25 cellular contexts compared by ENCODE assay signal in the genomic region with DNA sequence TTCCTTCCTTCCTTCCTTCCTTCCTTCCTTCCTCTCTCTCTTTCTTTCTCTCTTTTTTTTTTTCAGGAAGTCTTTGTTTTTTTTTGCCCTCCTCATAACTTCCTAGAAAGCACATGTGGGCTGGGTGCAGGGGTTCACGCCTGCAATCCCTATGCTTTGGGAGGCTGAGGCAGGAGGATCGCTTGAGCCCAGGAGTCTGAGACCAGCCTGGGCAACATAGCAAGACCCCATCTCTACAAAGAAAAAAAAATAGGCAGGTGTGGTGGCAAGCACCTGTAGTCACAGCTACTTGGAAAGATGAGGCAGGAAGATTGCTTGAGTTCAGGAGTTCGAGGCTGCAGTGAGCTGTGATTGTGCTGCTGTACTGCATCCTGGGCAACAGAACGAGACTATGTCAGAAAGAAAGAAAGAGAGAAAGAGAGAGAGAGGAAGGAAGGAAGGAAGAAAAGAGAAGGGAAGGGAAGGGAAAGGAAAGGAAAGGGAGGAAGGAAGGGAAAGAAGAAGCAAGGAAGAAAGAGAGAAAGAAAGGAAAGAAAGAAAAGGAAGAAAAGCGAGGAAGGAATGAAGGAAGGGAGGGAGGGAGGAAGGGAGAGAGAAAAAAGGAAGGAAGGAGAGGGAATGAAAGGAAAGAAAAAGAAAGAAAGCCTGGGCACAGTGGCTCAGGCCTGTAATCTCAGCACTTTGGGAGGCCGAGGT. TPM values are rescaled to one million over a fixed set of nuclear protein-coding genes. Genes with fewer than 3 reads are reported as not detected.
A peak's percentile ranks its signal among the peaks of the same experiment; 100 is the strongest.
DNase-seq lines count a peak whose midpoint lies in the region; ATAC-seq, FAIRE-seq and TF ChIP-seq lines count a peak whose summit lies in the region.
"Had no signal": no experiment of that assay in that cellular context is flagged by ENCODE, and none has a peak within 500 bp of the region (broad histone marks: within the 10 kb centered on the region; RNA-seq: fewer than 3 reads in every experiment).

No MANE protein-coding gene starts in this region.

- CTCF ChIA-PET in HEK293 (lab: Yijun Ruan, JAX), result interaction anchor here (0.6 kb wide), 1 partner anchor 1109 kb away, joined by 3 read pairs; no protein-coding TSS in a partner anchor
- CTCF ChIA-PET in HepG2 (lab: Yijun Ruan, JAX; ENCODE audit: low intra/inter-chr PET ratio, low total read pairs), result no interaction called here
- CTCF ChIA-PET in GM10248 (lab: Yijun Ruan, JAX), result no interaction called here

- H3K4me3 ChIP-seq in HEK293 (ENCODE audit: low read depth, low read length) (no peak overlapping the region), HepG2 (replicated peaks in 1 of 3; ENCODE audit: insufficient read depth in 1 of 3, low read depth in 2 of 3, low read length in 3 of 3) (no peak overlapping the region), tibial artery (no peak overlapping the region), transverse colon (no peak overlapping the region)
- H3K4me3 ChIP-seq: BLaER1 treated with 17β-estradiol and CSF1 and Interleukin-3, amounts not matched to agents 10 nM and 100 nM; GM12878 had no signal

- no peaks in the 10 kb centered on the region for H3K36me3 ChIP-seq in HEK293 (ENCODE audit: control insufficient read depth in 2 of 2, insufficient read depth in 1 of 2, low read length in 2 of 2)
- no peaks in the 10 kb centered on the region for H3K36me3 ChIP-seq in HepG2 (replicated peaks in 1 of 2; ENCODE audit: control insufficient read depth in 1 of 2, insufficient read depth in 2 of 2, low read length in 2 of 2)
- no peaks in the 10 kb centered on the region for H3K36me3 ChIP-seq in tibial artery
- no peaks in the 10 kb centered on the region for H3K36me3 ChIP-seq in transverse colon
- H3K36me3 ChIP-seq: BLaER1 treated with 17β-estradiol and CSF1 and Interleukin-3, amounts not matched to agents 10 nM and 100 nM had no signal

- H4K20me1 ChIP-seq in HepG2 (ENCODE audit: insufficient read depth, low read length), result no peaks in the 10 kb centered on the region
- H4K20me1 ChIP-seq: BLaER1 treated with 17β-estradiol and CSF1 and Interleukin-3, amounts not matched to agents 10 nM and 100 nM had no signal

- TF ChIP-seq CTCF in HEK293 (tag by site-specific recombination; IDR thresholded peaks at IDR 0.05) (no peak), HepG2 (CRISPR knock-in tag; IDR thresholded peaks at IDR 0.05) (no peak), progenitor cell of endocrine pancreas (IDR thresholded peaks at IDR 0.05; ENCODE audit: unreplicated experiment) (no peak), tibial artery (IDR thresholded peaks at IDR 0.05) (no peak), transverse colon (IDR thresholded peaks at IDR 0.05) (no peak), GM10248 (IDR thresholded peaks at IDR 0.05; ENCODE audit: control extremely low read depth, extremely low read depth, low read depth, missing control alignments) (no peak)

- BruUV-seq in HepG2 (replicated peaks; lab: Mats Ljungman, UMichigan), result no TSS peak

- POLR2A ChIA-PET in HEK293 (lab: Yijun Ruan, JAX), result interaction anchor here (1.4 kb wide), 1 partner anchor 13 kb away, joined by 3 read pairs; the partner anchor contains the start of gene BAIAP2L1
- POLR2A ChIA-PET in HepG2 (lab: Yijun Ruan, JAX), result no interaction called here
- POLR2A ChIA-PET in GM10248 (lab: Yijun Ruan, JAX), result no interaction called here

- H3K79me2 ChIP-seq in HepG2 (ENCODE audit: insufficient read depth, low read length), result no peaks in the 10 kb centered on the region

- no peak overlapping the region for H3K4me2 ChIP-seq in HepG2 (ENCODE audit: low read depth, low read length)

- in situ Hi-C loops in HepG2 (cut with HindIII; ENCODE audit: extremely low pct_ligation_motif_present, low pct_unique_long_range_greater_than_20kb), result no loop called here
- in situ Hi-C loops in transverse colon (cut with MboI; ENCODE audit: low pct_ligation_motif_present in 1 of 4, low pct_unique_long_range_greater_than_20kb in 1 of 4, low sequenced_read_pairs in 3 of 4), result loop anchor here in 2 of 4 donors (25.0 kb wide), 1 partner anchor 127 kb away; the partner anchor contains the start of gene BRI3 (in 2 of the 2)

- H3K27ac ChIP-seq in HEK293 (ENCODE audit: extremely low read depth, low read depth, low read length) (no peak overlapping the region), HepG2 (ENCODE audit: extremely low read length, insufficient read depth, low read length) (no peak overlapping the region), tibial artery (no peak overlapping the region), transverse colon (no peak overlapping the region)
- H3K27ac ChIP-seq: BLaER1 treated with 17β-estradiol and CSF1 and Interleukin-3, amounts not matched to agents 10 nM and 100 nM; C4-2B had no signal

- TF ChIP-seq POLR2A in HepG2 (IDR thresholded peaks at IDR 0.05; ENCODE audit: insufficient read depth in 1 of 2, low read depth in 2 of 2, low read length in 2 of 2) (no peak), transverse colon (IDR thresholded peaks at IDR 0.05) (no peak)

- intact Hi-C loops in HepG2 (cut with micrococcal nuclease; ENCODE audit: unreplicated experiment) (no loop called here), tibial artery (cut with DNase I; ENCODE audit: low total_unique reads) (no loop called here), transverse colon (cut with DNase I; ENCODE audit: low total_unique reads) (no loop called here)

- no peak for FAIRE-seq in HepG2 (lab: Jason Lieb, UNC)
- FAIRE-seq: A204.1, D721Med, G401.6, GM12878, GM12892, GM18507 had no signal

- H3K27ac Mint-ChIP-seq in activated T-helper 17 cell treated with anti-CD3 and anti-CD28 coated beads, Interleukin-2, amount 50 U/mL, for 72 hours, result peak overlapping the region; percentile 25
- peak overlapping the region; percentile 22 for H3K27ac Mint-ChIP-seq in progenitor cell of endocrine pancreas
- no peak overlapping the region for H3K27ac Mint-ChIP-seq in T-helper 17 cell
- H3K27ac Mint-ChIP-seq: B cell; CD4-positive, alpha-beta T cell; CD8-positive, alpha-beta T cell had no signal

- H3K4me1 ChIP-seq in HEK293 (ENCODE audit: control insufficient read depth, insufficient read depth, low read length) (no peaks in the 10 kb centered on the region), HepG2 (ENCODE audit: insufficient read depth, low read length) (peaks cover 73% of the 10 kb centered on the region), tibial artery (no peaks in the 10 kb centered on the region), transverse colon (peaks cover 0 to 29% (median 7%) of the 10 kb centered on the region in 4 donors)

- ATAC-seq in activated T-helper 17 cell treated with anti-CD3 and anti-CD28 coated beads, Interleukin-2, amount 50 U/mL, for 72 hours (replicated peaks), result no peak
- ATAC-seq in HepG2, result no peak
- ATAC-seq in T-helper 17 cell, result no peak
- ATAC-seq: CD8-positive, alpha-beta T cell; GM12878 had no signal

- WGBS in HepG2 (ENCODE audit: low lambda C conversion rate), result 77% methylated on average over 6 of the region's 6 CpGs
- WGBS in transverse colon (ENCODE audit: low coverage in 1 of 2), 2 donors, result 85 to 88% methylated on average over 4 to 6 of the region's 6 CpGs

- H3K9me3 Mint-ChIP-seq in activated T-helper 17 cell treated with anti-CD3 and anti-CD28 coated beads, Interleukin-2, amount 50 U/mL, for 72 hours, result no peaks in the 10 kb centered on the region
- peaks cover 4% of the 10 kb centered on the region for H3K9me3 Mint-ChIP-seq in progenitor cell of endocrine pancreas (ENCODE audit: low read depth)
- H3K9me3 Mint-ChIP-seq: CD4-positive, alpha-beta T cell; CD8-positive, alpha-beta T cell had no signal

- no peak overlapping the region for H3K9ac ChIP-seq in HepG2 (ENCODE audit: insufficient read depth, low read depth, low read length)
- H3K9ac ChIP-seq: BLaER1 treated with 17β-estradiol and CSF1 and Interleukin-3, amounts not matched to agents 10 nM and 100 nM had no signal

- H3K27me3 ChIP-seq in HepG2 (ENCODE audit: control insufficient read depth in 1 of 2, insufficient read depth in 2 of 2, low read length in 2 of 2), result no peaks in the 10 kb centered on the region
- H3K27me3 ChIP-seq in tibial artery, result peaks cover 0 to 6% of the 10 kb centered on the region in 2 donors
- no peaks in the 10 kb centered on the region for H3K27me3 ChIP-seq in transverse colon
- H3K27me3 ChIP-seq: BLaER1 treated with 17β-estradiol and CSF1 and Interleukin-3, amounts not matched to agents 10 nM and 100 nM had no signal

- H3K4me1 Mint-ChIP-seq in activated T-helper 17 cell treated with anti-CD3 and anti-CD28 coated beads, Interleukin-2, amount 50 U/mL, for 72 hours, result peaks cover 8% of the 10 kb centered on the region
- H3K4me1 Mint-ChIP-seq in progenitor cell of endocrine pancreas (ENCODE audit: low read depth), result peaks cover 32% of the 10 kb centered on the region
- H3K4me1 Mint-ChIP-seq in T-helper 17 cell, result no peaks in the 10 kb centered on the region
- H3K4me1 Mint-ChIP-seq: B cell had no signal

- no peak overlapping the region for H3K4me3 Mint-ChIP-seq in activated T-helper 17 cell treated with anti-CD3 and anti-CD28 coated beads, Interleukin-2, amount 50 U/mL, for 72 hours
- H3K4me3 Mint-ChIP-seq in progenitor cell of endocrine pancreas (ENCODE audit: low read depth) (no peak overlapping the region), T-helper 17 cell (no peak overlapping the region)
- H3K4me3 Mint-ChIP-seq: B cell; CD4-positive, alpha-beta T cell; CD8-positive, alpha-beta T cell had no signal

- no peak overlapping the region for H2AFZ ChIP-seq in HepG2 (ENCODE audit: low read length)

- TF ChIP-seq EP300 in HepG2 (IDR thresholded peaks at IDR 0.05; ENCODE audit: low read depth in 2 of 2, low read length in 2 of 2), result no peak
- no peak for TF ChIP-seq EP300 in HepG2 (CRISPR knock-in tag; IDR thresholded peaks at IDR 0.05; ENCODE audit: borderline replicate concordance)
- TF ChIP-seq EP300 in transverse colon (IDR thresholded peaks at IDR 0.05; ENCODE audit: low read depth), result no peak

- DNase-seq in HepG2 (ENCODE audit: low spot score) (no peak), progenitor cell of endocrine pancreas (ENCODE audit: low spot score, unreplicated experiment) (no peak), tibial artery (no peak), transverse colon (no peak), GM10248 (ENCODE audit: extremely low spot score) (no peak), T-helper 17 cell (no peak)
- DNase-seq: 8988T; AML-193; Caco-2; Calu3; CD4-positive, alpha-beta T cell; CD8-positive, alpha-beta T cell; DMS79 treated with DMSO at 0.1 percent for 48 hours; GF-D8 had no signal

- peaks cover 10% of the 10 kb centered on the region for H3K27me3 Mint-ChIP-seq in activated T-helper 17 cell treated with anti-CD3 and anti-CD28 coated beads, Interleukin-2, amount 50 U/mL, for 72 hours
- no peaks in the 10 kb centered on the region for H3K27me3 Mint-ChIP-seq in progenitor cell of endocrine pancreas
- peaks cover 30% of the 10 kb centered on the region for H3K27me3 Mint-ChIP-seq in T-helper 17 cell

- H3K36me3 Mint-ChIP-seq in activated T-helper 17 cell treated with anti-CD3 and anti-CD28 coated beads, Interleukin-2, amount 50 U/mL, for 72 hours (ENCODE audit: low read depth), result no peaks in the 10 kb centered on the region
- no peaks in the 10 kb centered on the region for H3K36me3 Mint-ChIP-seq in progenitor cell of endocrine pancreas (ENCODE audit: insufficient read depth)
- peaks cover 6% of the 10 kb centered on the region for H3K36me3 Mint-ChIP-seq in T-helper 17 cell (ENCODE audit: low read depth)
- H3K36me3 Mint-ChIP-seq: CD8-positive, alpha-beta T cell had no signal

- no peak for TF ChIP-seq RAD21 in HepG2 (CRISPR knock-in tag; IDR thresholded peaks at IDR 0.05)

- H3K9me3 ChIP-seq in HEK293 (ENCODE audit: control insufficient read depth, insufficient read depth, low read depth, low read length) (no peaks in the 10 kb centered on the region), HepG2 (ENCODE audit: low read length) (no peaks in the 10 kb centered on the region), tibial artery (no peaks in the 10 kb centered on the region), transverse colon (no peaks in the 10 kb centered on the region), T-helper 17 cell (ENCODE audit: control insufficient read depth, low read length, poor library complexity, severe bottlenecking) (no peaks in the 10 kb centered on the region)
- H3K9me3 ChIP-seq: BLaER1 treated with 17β-estradiol and CSF1 and Interleukin-3, amounts not matched to agents 10 nM and 100 nM; Caco-2 had no signal

RNA-seq across cellular contexts. Expression of gene BAIAP2L1, which starts 13.5 kb away (rescaled TPM):
- 1 to 10 TPM; 1.2 to 6.0 TPM for total RNA-seq in activated T-helper 17 cell treated with anti-CD3 and anti-CD28 coated beads, Interleukin-2, amount 50 U/mL, for 72 hours
- 13.0 and 13.7 TPM in 2 replicates for total RNA-seq in HepG2 (2016; rRNA removed; fragmentation: Illumina TruSeq; extraction: Trizol)
- 5.5 and 6.3 TPM in 2 replicates for total RNA-seq in HepG2 (2016; cell fraction: cytosol; rRNA removed; fragmentation: Illumina TruSeq; extraction: Trizol; ENCODE audit: low read depth)
- total RNA-seq in HepG2 (2016; cell fraction: insoluble cytoplasmic fraction; rRNA removed; fragmentation: Illumina TruSeq; extraction: Trizol), result 11.1 and 13.2 TPM in 2 replicates
- 11.9 and 12.9 TPM in 2 replicates for total RNA-seq in HepG2 (2016; cell fraction: membrane; rRNA removed; fragmentation: Illumina TruSeq; extraction: Trizol)
- total RNA-seq in HepG2 (2016; cell fraction: nucleus; rRNA removed; fragmentation: Illumina TruSeq; extraction: Trizol), result 8.6 and 9.2 TPM in 2 replicates
- 21.5 and 23.3 TPM in 2 replicates for polyA plus RNA-seq in HepG2 (2011; rRNA removed)
- 15.8 and 16.8 TPM in 2 replicates for polyA plus RNA-seq in HepG2 (2011; cell fraction: cytosol; rRNA removed)
- 13.8 and 18.8 TPM in 2 replicates for polyA plus RNA-seq in HepG2 (2011; cell fraction: nucleus; rRNA removed)
- 21.3 and 25.8 TPM in 2 replicates for polyA plus RNA-seq in HepG2 (2012)
- 11.6 and 12.1 TPM in 2 replicates for polyA plus RNA-seq in HepG2 (2016; cell fraction: cytosol; fragmentation: Illumina TruSeq; extraction: Trizol; ENCODE audit: low read depth)
- polyA plus RNA-seq in HepG2 (2016; cell fraction: insoluble cytoplasmic fraction; fragmentation: Illumina TruSeq; extraction: Trizol; ENCODE audit: low read depth), result 20.8 and 27.2 TPM in 2 replicates
- 17.6 and 17.7 TPM in 2 replicates for polyA plus RNA-seq in HepG2 (2016; cell fraction: membrane; fragmentation: Illumina TruSeq; extraction: Trizol; ENCODE audit: low read depth)
- polyA plus RNA-seq in HepG2 (2016; cell fraction: nucleus; fragmentation: Illumina TruSeq; extraction: Trizol; ENCODE audit: insufficient read depth, low read depth), result 18.6 and 20.4 TPM in 2 replicates
- 16.5 and 17.8 TPM in 2 replicates for polyA minus RNA-seq in HepG2 (2011; rRNA and poly(A)+ RNA removed; ENCODE audit: low replicate concordance)
- 10.0 and 14.2 TPM in 2 replicates for polyA minus RNA-seq in HepG2 (2011; cell fraction: cytosol; rRNA and poly(A)+ RNA removed)
- polyA minus RNA-seq in HepG2 (2011; cell fraction: nucleus; rRNA and poly(A)+ RNA removed), result 15.8 and 24.1 TPM in 2 replicates
- 32.7 and 34.2 TPM in 2 replicates for total RNA-seq in progenitor cell of endocrine pancreas
- 10 to 100 TPM; 39.8 to 59.8 (median 53.3) TPM for total RNA-seq in transverse colon
- total RNA-seq in T-helper 17 cell, result under 1 TPM; 0.55 to 0.82 TPM

Comparison
In these comparisons a context has a peak if more than half of its experiments do, and no peak if none do; other contexts are left out.
1. Of the 63 proteins assayed by ChIP-seq in both HepG2 and HEK293: peak only in HepG2: ZNF121; only in HEK293: none; in both: none; in neither: 62.